Comparison of ENCODE assay signal across 8 cellular contexts in the genomic region with DNA sequence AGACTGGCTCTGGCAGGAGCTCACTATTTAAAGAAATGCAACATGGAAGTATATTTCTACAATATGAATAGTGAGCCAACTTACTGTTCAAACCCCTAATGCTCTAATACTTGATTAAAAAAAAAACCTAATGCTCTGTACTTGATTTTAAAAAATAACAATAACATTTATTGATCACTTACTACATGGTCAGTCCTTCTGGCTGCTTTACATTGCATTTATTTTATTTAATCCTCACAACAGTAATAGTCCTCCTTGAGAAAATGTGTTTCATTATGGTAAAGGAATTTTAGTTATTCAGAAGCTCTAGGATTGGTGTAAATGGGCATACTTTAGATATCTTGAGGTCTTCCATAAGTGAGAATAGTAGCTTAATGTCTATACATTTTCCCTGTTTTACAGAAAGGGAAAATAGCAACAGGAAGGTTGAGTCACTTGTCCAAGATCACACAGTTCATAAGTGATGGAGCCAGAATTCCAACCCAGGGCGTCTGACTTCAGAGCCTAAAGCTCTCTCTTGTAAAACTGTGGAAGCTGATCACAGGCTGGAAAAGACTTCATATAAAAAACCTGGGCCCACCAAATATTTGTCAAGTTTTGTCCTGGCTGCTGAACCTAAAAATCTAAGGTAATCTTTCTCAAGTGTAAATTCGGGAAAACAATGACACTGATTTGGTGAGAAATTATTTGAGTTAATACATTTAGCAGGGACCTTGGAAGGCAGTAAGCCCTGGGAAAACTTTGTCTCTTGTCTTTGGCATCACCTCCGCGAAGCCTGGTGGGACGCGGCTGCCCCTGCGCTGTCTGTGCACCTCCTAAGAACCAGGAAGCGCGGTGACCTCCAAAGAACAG. TPM values are rescaled to one million over a fixed set of nuclear protein-coding genes. Genes with fewer than 3 reads are reported as not detected.
DNase-seq lines count a peak whose midpoint lies in the region; ATAC-seq, FAIRE-seq and TF ChIP-seq lines count a peak whose summit lies in the region.

No MANE protein-coding gene starts in this region.

- no peaks in the 10 kb centered on the region for H3K36me3 ChIP-seq in pancreas

- DNase-seq in NCI-H748 treated with DMSO at 0.1 percent for 48 hours (lab: John Stamatoyannopoulos, UW), result peak; percentile 60
- no peak for DNase-seq in NCI-H748 (lab: John Stamatoyannopoulos, UW; ENCODE audit: unreplicated experiment)
- DNase-seq in T-helper 17 cell, result no peak
- peak; percentile 40 for DNase-seq in fibroblast of villous mesenchyme (ENCODE audit: low read depth)
- DNase-seq in pancreas, result no peak
- no peak for DNase-seq in NCI-H345 treated with DMSO at 0.1 percent for 48 hours (lab: John Stamatoyannopoulos, UW; ENCODE audit: unreplicated experiment)
- no peak for DNase-seq in DMS79 (lab: John Stamatoyannopoulos, UW)

- peak overlapping the region; percentile 96 for H3K27ac Mint-ChIP-seq in T-helper 17 cell

- no peak for FAIRE-seq in pancreas (lab: Jason Lieb, UNC)

- ATAC-seq in HG02943 (IDR thresholded peaks at IDR 0.05; ENCODE audit: low read depth, unreplicated experiment), result peak; percentile 20
- peak; percentile 0 for ATAC-seq in T-helper 17 cell
- ATAC-seq in pancreas, result peak in 2 of 4 donors; percentile 14 to 26

- H3K9me3 ChIP-seq in T-helper 17 cell (ENCODE audit: control insufficient read depth, low read length, poor library complexity, severe bottlenecking) (no peaks in the 10 kb centered on the region), pancreas (no peaks in the 10 kb centered on the region)

- H3K27me3 ChIP-seq in pancreas, result no peaks in the 10 kb centered on the region

- peaks cover 5% of the 10 kb centered on the region for H3K36me3 Mint-ChIP-seq in T-helper 17 cell (ENCODE audit: low read depth)

- intact Hi-C loops in pancreas (cut with DNase I), result no loop called here

- H3K4me3 ChIP-seq in fibroblast of villous mesenchyme (ENCODE audit: low read depth, low read length), result peak overlapping the region; percentile 98
- peak overlapping the region; percentile 72 to 84 (median 74) for H3K4me3 ChIP-seq in pancreas

- WGBS in pancreas, 2 donors, result 1 to 2% methylated on average over 9 of the region's 9 CpGs

- H3K27ac ChIP-seq in pancreas, result peak overlapping the region; percentile 64 to 90 (median 78)

- TF ChIP-seq CTCF in fibroblast of villous mesenchyme (IDR thresholded peaks at IDR 0.05; ENCODE audit: insufficient read depth, low read depth, low read length), result no peak
- no peak for TF ChIP-seq CTCF in pancreas (IDR thresholded peaks at IDR 0.05)

- H3K4me3 Mint-ChIP-seq in T-helper 17 cell, result peak overlapping the region; percentile 99

- H3K4me1 ChIP-seq in pancreas, result peaks cover 0 to 8% (median 0%) of the 10 kb centered on the region in 3 donors

- no peaks in the 10 kb centered on the region for H3K27me3 Mint-ChIP-seq in T-helper 17 cell

- peaks cover 30% of the 10 kb centered on the region for H3K4me1 Mint-ChIP-seq in T-helper 17 cell

RNA-seq across cellular contexts. Expression of a gene that starts 0.9 kb away (rescaled TPM):
- total RNA-seq in T-helper 17 cell, result 10 to 100 TPM; 18.8 to 29.9 TPM
- 105 and 147 TPM in 2 replicates for total RNA-seq in fibroblast of villous mesenchyme
- total RNA-seq in pancreas, result 1 to 10 TPM; 2.3 to 7.1 (median 3.3) TPM
- 1 to 10 TPM; 1.4 to 6.8 TPM for polyA plus RNA-seq in pancreas

Comparison
In these comparisons a context has a peak if more than half of its experiments do, and no peak if none do; other contexts are left out.
1. DNase-seq: peak in NCI-H748 treated with DMSO at 0.1 percent for 48 hours (single experiment) and fibroblast of villous mesenchyme (single experiment); none in NCI-H748 (single experiment), T-helper 17 cell (0 of 3), pancreas (0 of 6), NCI-H345 treated with DMSO at 0.1 percent for 48 hours (single experiment) and DMS79 (single experiment).